10 cellular contexts compared by ENCODE assay signal in genomic region chr11:118051611-118052461, GRCh38. TPM values are rescaled to one million over a fixed set of nuclear protein-coding genes. Genes with fewer than 3 reads are reported as not detected.
A peak's percentile ranks its signal among the peaks of the same experiment; 100 is the strongest.
DNase-seq lines count a peak whose midpoint lies in the region; ATAC-seq and TF ChIP-seq lines count a peak whose summit lies in the region.
"Had no signal": no experiment of that assay in that cellular context is flagged by ENCODE, and none has a peak within 500 bp of the region (broad histone marks: within the 10 kb centered on the region; RNA-seq: fewer than 3 reads in every experiment).

No MANE protein-coding gene starts in this region.

- 62% methylated on average over 16 of the region's 16 CpGs for WGBS in esophagus muscularis mucosa
- WGBS in mammary epithelial cell (ENCODE audit: low coverage, missing lambda C conversion rate): 73% methylated on average over 12 of the region's 16 CpGs

- H3K36me3 ChIP-seq in esophagus muscularis mucosa (no peaks in the 10 kb centered on the region), gastrocnemius medialis (no peaks in the 10 kb centered on the region), mammary epithelial cell (ENCODE audit: insufficient read depth, low read length) (no peaks in the 10 kb centered on the region)

- peak; percentile 85 for DNase-seq in activated CD8-positive, alpha-beta T cell treated with anti-CD3 and anti-CD28 coated beads for 36 hours
- peak; percentile 66 for DNase-seq in esophagus muscularis mucosa (ENCODE audit: extremely low spot score)
- no peak for DNase-seq in gastrocnemius medialis
- DNase-seq in HUDEP-2 (lab: John Stamatoyannopoulos, UW; ENCODE audit: unreplicated experiment in 76 of 76): no peak
- DNase-seq in A172 (ENCODE audit: low spot score): no peak
- no peak for DNase-seq in mammary epithelial cell
- DNase-seq: IMR-90 had no signal

- no peaks in the 10 kb centered on the region for H3K79me2 ChIP-seq in mammary epithelial cell (ENCODE audit: insufficient read depth, low read length)

- no peak for TF ChIP-seq CTCF in activated CD8-positive, alpha-beta T cell treated with anti-CD3 and anti-CD28 coated beads for 36 hours (IDR thresholded peaks at IDR 0.05)
- TF ChIP-seq CTCF in esophagus muscularis mucosa (IDR thresholded peaks at IDR 0.05) (no peak), gastrocnemius medialis (IDR thresholded peaks at IDR 0.05 in 4 of 5, conservative IDR thresholded peaks at IDR 0.05 in 1 of 5) (no peak), mammary epithelial cell (conservative IDR thresholded peaks at IDR 0.05 in 1 of 2, IDR thresholded peaks at IDR 0.05 in 1 of 2; ENCODE audit: extremely low read depth in 1 of 2, insufficient read depth in 1 of 2, low read depth in 1 of 2, low read length in 2 of 2) (no peak)

- H3K27me3 ChIP-seq in esophagus muscularis mucosa (peaks cover 0 to 5% (median 0%) of the 10 kb centered on the region in 4 donors), gastrocnemius medialis (no peaks in the 10 kb centered on the region), mammary epithelial cell (ENCODE audit: insufficient read depth, low read length) (no peaks in the 10 kb centered on the region)

- CTCF ChIA-PET in activated CD8-positive, alpha-beta T cell treated with anti-CD3 and anti-CD28 coated beads for 36 hours (lab: Charles Lee): interaction anchor here (0.9 to 9.8 kb wide), 33 partner anchors 10 to 244 kb away, joined by 3 to 287 read pairs (median 9); partner anchors contain the start of genes FXYD2, IL10RA and TMPRSS13
- CTCF ChIA-PET in mammary epithelial cell (lab: Charles Lee; ENCODE audit: low non-redundant PET): interaction anchor here (1.9 kb wide), 1 partner anchor 105 kb away, joined by 6 read pairs; no protein-coding TSS in a partner anchor

- H3K36me3 Mint-ChIP-seq in activated CD8-positive, alpha-beta T cell treated with anti-CD3 and anti-CD28 coated beads for 36 hours (ENCODE audit: low read depth): no peaks in the 10 kb centered on the region
- no peaks in the 10 kb centered on the region for H3K36me3 Mint-ChIP-seq in stimulated activated memory B cell treated with anti-CD40 and anti-IgM and Interleukin-4, amounts not matched to agents 10 μg/mL and 1 μg/mL and 100 μg/mL, for 72 hours

- H3K4me1 ChIP-seq in esophagus muscularis mucosa (peaks cover 0 to 3% (median 0%) of the 10 kb centered on the region in 4 donors), gastrocnemius medialis (no peaks in the 10 kb centered on the region), mammary epithelial cell (ENCODE audit: insufficient read depth, low read length) (no peaks in the 10 kb centered on the region)

- TF ChIP-seq EP300 in esophagus muscularis mucosa (IDR thresholded peaks at IDR 0.05): no peak

- no peaks in the 10 kb centered on the region for H3K9me3 Mint-ChIP-seq in activated CD8-positive, alpha-beta T cell treated with anti-CD3 and anti-CD28 coated beads for 36 hours
- no peaks in the 10 kb centered on the region for H3K9me3 Mint-ChIP-seq in stimulated activated memory B cell treated with anti-CD40 and anti-IgM and Interleukin-4, amounts not matched to agents 10 μg/mL and 1 μg/mL and 100 μg/mL, for 72 hours

- no peak overlapping the region for H3K27ac ChIP-seq in esophagus muscularis mucosa (replicated peaks in 1 of 4)
- H3K27ac ChIP-seq in gastrocnemius medialis: no peak overlapping the region
- H3K27ac ChIP-seq in mammary epithelial cell (ENCODE audit: insufficient read depth, low read depth, low read length): no peak overlapping the region

- H3K4me1 Mint-ChIP-seq in activated CD8-positive, alpha-beta T cell treated with anti-CD3 and anti-CD28 coated beads for 36 hours (ENCODE audit: low read depth): peaks cover 59% of the 10 kb centered on the region
- H3K4me1 Mint-ChIP-seq in stimulated activated memory B cell treated with anti-CD40 and anti-IgM and Interleukin-4, amounts not matched to agents 10 μg/mL and 1 μg/mL and 100 μg/mL, for 72 hours: peaks cover 52% of the 10 kb centered on the region

- dilution Hi-C loops in mammary epithelial cell (cut with HindIII; ENCODE audit: low sequenced_read_pairs): loop anchor here (5.0 kb wide), 1 partner anchor 75 kb away; no protein-coding TSS in a partner anchor

- H3K9me3 ChIP-seq in esophagus muscularis mucosa: no peaks in the 10 kb centered on the region
- H3K9me3 ChIP-seq in gastrocnemius medialis: no peaks in the 10 kb centered on the region
- H3K9me3 ChIP-seq in mammary epithelial cell (replicated peaks; ENCODE audit: insufficient read depth, low read length): no peaks in the 10 kb centered on the region

- H3K27me3 Mint-ChIP-seq in activated CD8-positive, alpha-beta T cell treated with anti-CD3 and anti-CD28 coated beads for 36 hours: no peaks in the 10 kb centered on the region
- H3K27me3 Mint-ChIP-seq in stimulated activated memory B cell treated with anti-CD40 and anti-IgM and Interleukin-4, amounts not matched to agents 10 μg/mL and 1 μg/mL and 100 μg/mL, for 72 hours: peaks cover 15% of the 10 kb centered on the region

- BruUV-seq in mammary epithelial cell (replicated peaks; lab: Mats Ljungman, UMichigan): no TSS peak

- H3K4me3 ChIP-seq in esophagus muscularis mucosa: no peak overlapping the region
- no peak overlapping the region for H3K4me3 ChIP-seq in gastrocnemius medialis
- H3K4me3 ChIP-seq in mammary epithelial cell (replicated peaks in 1 of 3; ENCODE audit: insufficient read depth in 1 of 3, low read depth in 2 of 3, low read length in 3 of 3): no peak overlapping the region
- H3K4me3 ChIP-seq: skin epidermis had no signal

- H2AFZ ChIP-seq in mammary epithelial cell (ENCODE audit: low read depth, low read length): no peak overlapping the region

- no peaks in the 10 kb centered on the region for H4K20me1 ChIP-seq in mammary epithelial cell (ENCODE audit: insufficient read depth, low read length)

- POLR2A ChIA-PET in activated CD8-positive, alpha-beta T cell treated with anti-CD3 and anti-CD28 coated beads for 36 hours (lab: Charles Lee): interaction anchor here (0.6 to 4.4 kb wide), 23 partner anchors 9 to 237 kb away, joined by 3 to 93 read pairs (median 4); partner anchors contain the start of gene IL10RA

- in situ Hi-C loops in gastrocnemius medialis (cut with MboI; ENCODE audit: low sequenced_read_pairs in 4 of 4): loop anchor here (10.0 to 25.0 kb wide), 3 partner anchors 107 to 615 kb away; no protein-coding TSS in a partner anchor
- in situ Hi-C loops in mammary epithelial cell (cut with MboI; ENCODE audit: low sequenced_read_pairs in 2 of 2): loop anchor here (10.0 kb wide), 2 partner anchors 107 to 207 kb away; no protein-coding TSS in a partner anchor

- no peak for TF ChIP-seq POLR2A in esophagus muscularis mucosa (IDR thresholded peaks at IDR 0.05; ENCODE audit: low read depth)
- TF ChIP-seq POLR2A in gastrocnemius medialis (IDR thresholded peaks at IDR 0.05): no peak

- peak overlapping the region; percentile 82 for H3K27ac Mint-ChIP-seq in activated CD8-positive, alpha-beta T cell treated with anti-CD3 and anti-CD28 coated beads for 36 hours
- H3K27ac Mint-ChIP-seq in stimulated activated memory B cell treated with anti-CD40 and anti-IgM and Interleukin-4, amounts not matched to agents 10 μg/mL and 1 μg/mL and 100 μg/mL, for 72 hours: peak overlapping the region; percentile 82

- no peak overlapping the region for H3K9ac ChIP-seq in mammary epithelial cell (ENCODE audit: insufficient read depth, low read length)

- H3K4me2 ChIP-seq in mammary epithelial cell (ENCODE audit: insufficient read depth, low read depth, low read length): no peak overlapping the region

- no peak overlapping the region for H3K4me3 Mint-ChIP-seq in activated CD8-positive, alpha-beta T cell treated with anti-CD3 and anti-CD28 coated beads for 36 hours
- H3K4me3 Mint-ChIP-seq in stimulated activated memory B cell treated with anti-CD40 and anti-IgM and Interleukin-4, amounts not matched to agents 10 μg/mL and 1 μg/mL and 100 μg/mL, for 72 hours: no peak overlapping the region

- ATAC-seq in HG03342 (IDR thresholded peaks at IDR 0.05; ENCODE audit: unreplicated experiment) (peak; percentile 56), gastrocnemius medialis (no peak)
- peak; percentile 78 for ATAC-seq in activated CD8-positive, alpha-beta T cell treated with anti-CD3 and anti-CD28 coated beads for 36 hours
- peak; percentile 88 for ATAC-seq in stimulated activated memory B cell treated with anti-CD40 and anti-IgM and Interleukin-4, amounts not matched to agents 10 μg/mL and 1 μg/mL and 100 μg/mL, for 72 hours

- intact Hi-C loops in activated CD8-positive, alpha-beta T cell treated with anti-CD3 and anti-CD28 coated beads for 36 hours (cut with micrococcal nuclease): loop anchor here (2.0 to 5.0 kb wide), 2 partner anchors 101 to 230 kb away; partner anchors contain the start of gene FXYD2
- intact Hi-C loops in esophagus muscularis mucosa (cut with DNase I): loop anchor here (5.0 to 10.0 kb wide), 2 partner anchors 207 to 245 kb away; no protein-coding TSS in a partner anchor
- intact Hi-C loops in gastrocnemius medialis (cut with DNase I; ENCODE audit: low total_unique reads): loop anchor here (2.0 to 10.0 kb wide), 2 partner anchors 107 to 207 kb away; no protein-coding TSS in a partner anchor
- intact Hi-C loops in mammary epithelial cell (cut with micrococcal nuclease): loop anchor here (2.0 to 5.0 kb wide), 3 partner anchors 90 to 625 kb away; no protein-coding TSS in a partner anchor

RNA-seq across cellular contexts. Expression of gene TMPRSS4, which starts 25.0 kb away (rescaled TPM):
- total RNA-seq in activated CD8-positive, alpha-beta T cell treated with anti-CD3 and anti-CD28 coated beads for 36 hours: not detected
- total RNA-seq in esophagus muscularis mucosa (under 1 TPM in 3 of 4 donors, not detected in 1; 0.17 to 0.33 (median 0.26) TPM), gastrocnemius medialis (1 to 10 TPM in 1 of 4 donors, not detected in 3; 1.1 TPM), mammary epithelial cell (1 to 10 TPM in 1 of 2 donors, under 1 TPM in 1; 0.67 to 2.9 TPM)
- not detected in 2 replicates for total RNA-seq in A172 (2014; rRNA removed; shearing (Covaris generic))
- polyA plus RNA-seq in mammary epithelial cell: 5.6 TPM
- 26.3 TPM for polyA minus RNA-seq in mammary epithelial cell
- total RNA-seq: IMR-90 had no signal
- polyA plus RNA-seq: IMR-90 had no signal

RNA-seq across cellular contexts. Expression of gene SMIM35, which starts 34.9 kb away (rescaled TPM):
- under 1 TPM; 0.27 to 0.32 TPM for total RNA-seq in activated CD8-positive, alpha-beta T cell treated with anti-CD3 and anti-CD28 coated beads for 36 hours
- total RNA-seq in esophagus muscularis mucosa (not detected), gastrocnemius medialis (not detected), mammary epithelial cell (not detected)
- total RNA-seq in A172 (2014; rRNA removed; shearing (Covaris generic)): not detected in 2 replicates
- not detected for polyA plus RNA-seq in mammary epithelial cell
- polyA minus RNA-seq in mammary epithelial cell: not detected
- total RNA-seq: IMR-90 had no signal
- polyA plus RNA-seq: IMR-90 had no signal

Comparison
In these comparisons a context has a peak if more than half of its experiments do, and no peak if none do; other contexts are left out.
1. ATAC-seq: peak in HG03342 (single experiment), activated CD8-positive, alpha-beta T cell treated with anti-CD3 and anti-CD28 coated beads for 36 hours (single experiment) and stimulated activated memory B cell treated with anti-CD40 and anti-IgM and Interleukin-4, amounts not matched to agents 10 μg/mL and 1 μg/mL and 100 μg/mL, for 72 hours (single experiment); none in gastrocnemius medialis (0 of 2).
2. DNase-seq: peak in activated CD8-positive, alpha-beta T cell treated with anti-CD3 and anti-CD28 coated beads for 36 hours (single experiment) and esophagus muscularis mucosa (single experiment); none in gastrocnemius medialis (0 of 2), HUDEP-2 (0 of 76), A172 (single experiment) and mammary epithelial cell (single experiment).